Comparison of ENCODE assay signal across 6 cellular contexts in the genomic region with DNA sequence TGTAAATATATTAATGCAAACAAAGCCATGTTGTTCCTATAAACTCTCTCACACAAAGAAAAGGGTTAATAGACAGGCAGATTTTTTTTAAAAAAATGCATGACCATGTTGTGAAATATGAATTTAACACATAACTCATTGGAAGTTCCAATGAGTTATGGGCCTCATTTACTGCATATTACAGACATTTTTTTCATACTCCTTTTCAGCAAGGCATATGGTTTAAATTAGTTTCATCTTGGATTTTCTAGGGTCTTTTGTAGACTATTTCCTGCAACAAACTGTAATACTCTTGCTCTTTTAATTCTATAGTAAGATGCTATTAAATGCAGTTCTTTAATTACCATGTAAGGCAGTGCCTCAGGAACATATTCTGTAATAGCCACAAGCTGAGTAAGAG.
"Had no signal": no experiment of that assay in that cellular context is flagged by ENCODE, and none has a peak within 500 bp of the region (broad histone marks: within the 10 kb centered on the region; RNA-seq: fewer than 3 reads in every experiment).

No MANE protein-coding gene starts in this region.

- ATAC-seq: GM23338, K562 had no signal

- H3K4me3 ChIP-seq: GM23338, K562 had no signal

- DNase-seq: H9, HCEC 1CT, IMR-90, KG1 had no signal
